18 cellular contexts compared by ENCODE assay signal in the genomic region with DNA sequence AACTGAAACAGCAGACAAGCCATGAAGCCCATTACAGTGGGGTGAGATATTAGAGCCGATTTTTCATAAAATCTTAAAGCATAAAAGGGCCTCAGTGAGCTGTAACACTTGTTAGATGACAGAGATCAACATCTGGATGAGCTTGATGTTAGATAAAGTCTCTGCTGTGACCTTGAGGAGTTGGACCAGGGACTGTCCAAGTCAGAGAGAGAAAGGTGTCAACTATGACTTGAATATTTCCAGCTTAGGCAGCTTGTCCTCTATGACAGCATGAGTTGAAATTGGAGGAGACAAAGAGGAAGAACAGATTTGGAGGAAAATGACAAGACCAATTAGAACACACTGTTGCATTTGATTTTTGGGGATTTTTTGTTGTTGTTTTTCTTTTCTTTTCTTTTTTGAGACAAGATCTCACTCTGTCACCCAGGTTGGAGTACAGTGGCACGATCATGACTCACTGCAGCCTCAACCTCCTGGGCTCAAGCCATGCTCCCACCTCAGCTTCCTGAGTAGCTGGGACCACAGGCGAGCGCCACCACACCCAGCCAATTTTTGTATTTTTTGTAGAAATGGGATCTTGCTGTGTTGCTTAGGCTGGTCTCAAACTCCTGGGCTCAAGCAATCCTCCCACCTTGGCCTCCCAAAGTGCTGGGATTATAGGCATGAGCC. TPM values are rescaled to one million over a fixed set of nuclear protein-coding genes. Genes with fewer than 3 reads are reported as not detected.
DNase-seq lines count a peak whose midpoint lies in the region; ATAC-seq and TF ChIP-seq lines count a peak whose summit lies in the region.
"Had no signal": no experiment of that assay in that cellular context is flagged by ENCODE, and none has a peak within 500 bp of the region (broad histone marks: within the 10 kb centered on the region; RNA-seq: fewer than 3 reads in every experiment).

No MANE protein-coding gene starts in this region.

- no peak overlapping the region for H3K4me3 Mint-ChIP-seq in activated CD8-positive, alpha-beta T cell treated with anti-CD3 and anti-CD28 coated beads for 36 hours
- H3K4me3 Mint-ChIP-seq in stimulated activated memory B cell treated with anti-CD40 and anti-IgM and Interleukin-4, amounts not matched to agents 10 μg/mL and 1 μg/mL and 100 μg/mL, for 72 hours, result no peak overlapping the region
- H3K4me3 Mint-ChIP-seq: IgD-negative memory B cell, neural crest cell had no signal

- TF ChIP-seq CTCF in IMR-90 (conservative IDR thresholded peaks at IDR 0.05; ENCODE audit: low read depth, low read length), result no peak
- no peak for TF ChIP-seq CTCF in activated CD8-positive, alpha-beta T cell treated with anti-CD3 and anti-CD28 coated beads for 36 hours (IDR thresholded peaks at IDR 0.05)
- no peak for TF ChIP-seq CTCF in ascending aorta (IDR thresholded peaks at IDR 0.05)

- no peaks in the 10 kb centered on the region for H3K27me3 ChIP-seq in IMR-90 (ENCODE audit: control insufficient read depth, insufficient read depth, low read length)
- no peaks in the 10 kb centered on the region for H3K27me3 ChIP-seq in ascending aorta
- H3K27me3 ChIP-seq: cardiac muscle cell had no signal

- no peaks in the 10 kb centered on the region for H3K9me3 Mint-ChIP-seq in activated CD8-positive, alpha-beta T cell treated with anti-CD3 and anti-CD28 coated beads for 36 hours
- H3K9me3 Mint-ChIP-seq in stimulated activated memory B cell treated with anti-CD40 and anti-IgM and Interleukin-4, amounts not matched to agents 10 μg/mL and 1 μg/mL and 100 μg/mL, for 72 hours, result no peaks in the 10 kb centered on the region
- H3K9me3 Mint-ChIP-seq: IgD-negative memory B cell, neural crest cell had no signal

- no peak overlapping the region for H3K9ac ChIP-seq in IMR-90 (ENCODE audit: low read depth, low read length)

- no peak for TF ChIP-seq RAD21 in IMR-90 (IDR thresholded peaks at IDR 0.05; ENCODE audit: low read length)

- peak overlapping the region; percentile 18; the same call in 1 of the 2 replicates for H3K14ac ChIP-seq in IMR-90 (replicated peaks; ENCODE audit: low read depth, low read length)

- no peak overlapping the region for H4K5ac ChIP-seq in IMR-90 (ENCODE audit: low read depth, low read length)

- H2AFZ ChIP-seq in IMR-90 (replicated peaks; ENCODE audit: low read length, poor library complexity), result no peak overlapping the region

- ATAC-seq in IMR-90 (ENCODE audit: low read depth) (no peak), GM21423 (IDR thresholded peaks at IDR 0.05; ENCODE audit: unreplicated experiment) (no peak)
- no peak for ATAC-seq in activated CD8-positive, alpha-beta T cell treated with anti-CD3 and anti-CD28 coated beads for 36 hours
- no peak for ATAC-seq in stimulated activated memory B cell treated with anti-CD40 and anti-IgM and Interleukin-4, amounts not matched to agents 10 μg/mL and 1 μg/mL and 100 μg/mL, for 72 hours

- H4K8ac ChIP-seq in IMR-90 (ENCODE audit: low read depth in 2 of 2, low read length in 2 of 2), result peak overlapping the region in 1 of 2 experiments; percentile 46; a peak in 1 of 4 replicates

- peaks cover 8% of the 10 kb centered on the region for H3K4me1 Mint-ChIP-seq in activated CD8-positive, alpha-beta T cell treated with anti-CD3 and anti-CD28 coated beads for 36 hours (ENCODE audit: low read depth)
- peaks cover 10% of the 10 kb centered on the region for H3K4me1 Mint-ChIP-seq in stimulated activated memory B cell treated with anti-CD40 and anti-IgM and Interleukin-4, amounts not matched to agents 10 μg/mL and 1 μg/mL and 100 μg/mL, for 72 hours

- H3K4me3 ChIP-seq in IMR-90 (ENCODE audit: insufficient read depth, low read depth, low read length) (no peak overlapping the region), ascending aorta (no peak overlapping the region)
- H3K4me3 ChIP-seq: cardiac muscle cell had no signal

- no peaks in the 10 kb centered on the region for H3K36me3 Mint-ChIP-seq in activated CD8-positive, alpha-beta T cell treated with anti-CD3 and anti-CD28 coated beads for 36 hours (ENCODE audit: low read depth)
- no peaks in the 10 kb centered on the region for H3K36me3 Mint-ChIP-seq in stimulated activated memory B cell treated with anti-CD40 and anti-IgM and Interleukin-4, amounts not matched to agents 10 μg/mL and 1 μg/mL and 100 μg/mL, for 72 hours
- H3K36me3 Mint-ChIP-seq: IgD-negative memory B cell had no signal

- peak overlapping the region; percentile 88 for H2BK120ac ChIP-seq in IMR-90 (ENCODE audit: low read depth, low read length)

- H3K4me1 ChIP-seq in IMR-90 (ENCODE audit: control insufficient read depth, insufficient read depth, low read length) (peaks cover 23% of the 10 kb centered on the region), ascending aorta (peaks cover 0 to 4% of the 10 kb centered on the region in 2 donors)

- no peak overlapping the region for H2BK5ac ChIP-seq in IMR-90 (ENCODE audit: low read depth, low read length, poor library complexity, severe bottlenecking)

- POLR2A ChIA-PET in IMR-90 (lab: Charles Lee; ENCODE audit: unreplicated experiment), result interaction anchor here (1.0 kb wide), 1 partner anchor 35 kb away, joined by 3 read pairs; the partner anchor contains the start of gene CLIC4
- POLR2A ChIA-PET in activated CD8-positive, alpha-beta T cell treated with anti-CD3 and anti-CD28 coated beads for 36 hours (lab: Charles Lee), result no interaction called here

- H3K27ac Mint-ChIP-seq in activated CD8-positive, alpha-beta T cell treated with anti-CD3 and anti-CD28 coated beads for 36 hours, result no peak overlapping the region
- peak overlapping the region; percentile 40 for H3K27ac Mint-ChIP-seq in stimulated activated memory B cell treated with anti-CD40 and anti-IgM and Interleukin-4, amounts not matched to agents 10 μg/mL and 1 μg/mL and 100 μg/mL, for 72 hours

- H3K9me3 ChIP-seq in IMR-90 (ENCODE audit: control insufficient read depth, insufficient read depth, low read length) (no peaks in the 10 kb centered on the region), ascending aorta (no peaks in the 10 kb centered on the region)
- H3K9me3 ChIP-seq: Caco-2 had no signal

- H3K36me3 ChIP-seq in IMR-90 (ENCODE audit: control insufficient read depth, insufficient read depth, low read length), result no peaks in the 10 kb centered on the region
- H3K36me3 ChIP-seq in ascending aorta, result no peaks in the 10 kb centered on the region
- H3K36me3 ChIP-seq: cardiac muscle cell had no signal

- H4K91ac ChIP-seq in IMR-90 (ENCODE audit: insufficient read depth, low read depth, low read length), result 0 out of 2 replicates have a peak overlapping the region, but pooled peaks have one; percentile 4

- H4K20me1 ChIP-seq in IMR-90 (ENCODE audit: insufficient read depth, low read length), result no peaks in the 10 kb centered on the region

- peak overlapping the region; percentile 53; the same call in 1 of the 2 replicates for H2BK20ac ChIP-seq in IMR-90 (ENCODE audit: low read depth, low read length)

- no peak overlapping the region for H2AK9ac ChIP-seq in IMR-90 (replicated peaks; ENCODE audit: low read depth, low read length, poor library complexity)

- peaks cover 29% of the 10 kb centered on the region for H3K9me1 ChIP-seq in IMR-90 (ENCODE audit: insufficient read depth, low read length)

- H2BK15ac ChIP-seq in IMR-90 (ENCODE audit: low read depth, low read length), result peak overlapping the region; percentile 72; the same call in 2 of the 3 replicates

- peak overlapping the region; percentile 52; the same call in 1 of the 2 replicates for H3K4ac ChIP-seq in IMR-90 (ENCODE audit: low read depth, low read length)

- peak; percentile 14 for DNase-seq in activated naive CD4-positive, alpha-beta T cell treated with Interleukin-2 at 50 U/mL for 16 hours
- DNase-seq in activated naive CD4-positive, alpha-beta T cell treated with anti-CD3 and anti-CD28 coated beads, Interleukin-2, amount 50 U/mL, for 16 hours, result no peak
- DNase-seq in IMR-90 (no peak), ascending aorta (ENCODE audit: low spot score in 2 of 2) (no peak), DMS114 treated with DMSO at 0.1 percent for 48 hours (lab: John Stamatoyannopoulos, UW; ENCODE audit: unreplicated experiment) (no peak)
- DNase-seq in activated CD8-positive, alpha-beta T cell treated with anti-CD3 and anti-CD28 coated beads for 36 hours, result peak; percentile 17
- DNase-seq: Caco-2, HCEC 1CT, head of caudate nucleus, NCI-H1092, NCI-H2081 treated with DMSO at 0.1 percent for 48 hours, NCI-H524 treated with DMSO at 0.1 percent for 48 hours, retina had no signal

- H3K79me1 ChIP-seq in IMR-90 (ENCODE audit: low read depth in 1 of 2, low read length in 2 of 2), result peaks cover 0 to 39% of the 10 kb centered on the region in 2 experiments; a peak in 2 of 4 replicates

- H3K27ac ChIP-seq in IMR-90 (ENCODE audit: insufficient read depth, low read length) (no peak overlapping the region), ascending aorta (no peak overlapping the region)
- H3K27ac ChIP-seq: cardiac muscle cell had no signal

- intact Hi-C loops in IMR-90 (cut with micrococcal nuclease) (no loop called here), ascending aorta (cut with DNase I) (no loop called here)
- intact Hi-C loops in activated CD8-positive, alpha-beta T cell treated with anti-CD3 and anti-CD28 coated beads for 36 hours (cut with micrococcal nuclease), result no loop called here

- H3K23ac ChIP-seq in IMR-90 (ENCODE audit: low read depth, low read length), result no peak overlapping the region

- H3K18ac ChIP-seq in IMR-90 (ENCODE audit: low read depth, low read length), result peak overlapping the region; percentile 43; the same call in 1 of the 2 replicates

- peak overlapping the region; percentile 84 for H2AK5ac ChIP-seq in IMR-90 (ENCODE audit: low read depth, low read length)

- no TSS peak for BruUV-seq in IMR-90 (replicated peaks; lab: Mats Ljungman, UMichigan)

- no peaks in the 10 kb centered on the region for H3K27me3 Mint-ChIP-seq in activated CD8-positive, alpha-beta T cell treated with anti-CD3 and anti-CD28 coated beads for 36 hours
- no peaks in the 10 kb centered on the region for H3K27me3 Mint-ChIP-seq in stimulated activated memory B cell treated with anti-CD40 and anti-IgM and Interleukin-4, amounts not matched to agents 10 μg/mL and 1 μg/mL and 100 μg/mL, for 72 hours
- H3K27me3 Mint-ChIP-seq: IgD-negative memory B cell had no signal

- no peak overlapping the region for H3K4me2 ChIP-seq in IMR-90 (ENCODE audit: low read depth, low read length)

- WGBS in IMR-90 (ENCODE audit: extremely low coverage in 2 of 2, insufficient read length in 1 of 2), 2 experiments, result no CpG with 5 or more reads among the region's 4 CpGs

- in situ Hi-C loops in IMR-90 (cut with MboI; ENCODE audit: low sequenced_read_pairs), result no loop called here

- TF ChIP-seq POLR2A in IMR-90 (IDR thresholded peaks at IDR 0.05; ENCODE audit: low read depth, low read length), result no peak

- dilution Hi-C loops in IMR-90 (cut with HindIII; ENCODE audit: low sequenced_read_pairs, unreplicated experiment), result no loop called here

- no peak overlapping the region for H3K56ac ChIP-seq in IMR-90 (ENCODE audit: extremely low read depth, insufficient read depth, low read length)

- CTCF ChIA-PET in IMR-90 (lab: Yijun Ruan, JAX), result no interaction called here
- CTCF ChIA-PET in activated CD8-positive, alpha-beta T cell treated with anti-CD3 and anti-CD28 coated beads for 36 hours (lab: Charles Lee), result interaction anchor here (1.3 kb wide), 1 partner anchor 21 kb away, joined by 6 read pairs; no protein-coding TSS in a partner anchor

RNA-seq across cellular contexts. Expression of gene CLIC4, which starts 35.4 kb away (rescaled TPM):
- total RNA-seq in IMR-90 (2012; rRNA removed), result 392 and 524 TPM in 2 replicates
- polyA plus RNA-seq in IMR-90 (2012; rRNA removed), result 194 and 242 TPM in 2 replicates
- 181 and 264 TPM in 2 replicates for polyA plus RNA-seq in IMR-90 (2012; cell fraction: cytosol; rRNA removed)
- polyA plus RNA-seq in IMR-90 (2012; cell fraction: nucleus; rRNA removed; ENCODE audit: low replicate concordance), result 149 and 183 TPM in 2 replicates
- total RNA-seq in activated CD8-positive, alpha-beta T cell treated with anti-CD3 and anti-CD28 coated beads for 36 hours, result 10 to 100 TPM; 19.7 to 21.8 TPM
- 494 TPM for total RNA-seq in ascending aorta

Comparison
In these comparisons a context has a peak if more than half of its experiments do, and no peak if none do; other contexts are left out.
1. DNase-seq: peak in activated naive CD4-positive, alpha-beta T cell treated with Interleukin-2 at 50 U/mL for 16 hours (single experiment) and activated CD8-positive, alpha-beta T cell treated with anti-CD3 and anti-CD28 coated beads for 36 hours (single experiment); none in activated naive CD4-positive, alpha-beta T cell treated with anti-CD3 and anti-CD28 coated beads, Interleukin-2, amount 50 U/mL, for 16 hours (single experiment), IMR-90 (single experiment), ascending aorta (0 of 2) and DMS114 treated with DMSO at 0.1 percent for 48 hours (single experiment).
2. RNA of gene CLIC4, which starts 35.4 kb away (total RNA-seq): 494 TPM in ascending aorta (single experiment) and 392 to 524 TPM in IMR-90; 19.7 to 21.8 TPM in activated CD8-positive, alpha-beta T cell treated with anti-CD3 and anti-CD28 coated beads for 36 hours; every median in the first group is over 10 times any median in the second.